ENCODE assay signal across 9 cellular contexts in genomic region chr1:228212415-228212965, GRCh38. TPM values are rescaled to one million over a fixed set of nuclear protein-coding genes. Genes with fewer than 3 reads are reported as not detected.
DNase-seq lines count a peak whose midpoint lies in the region; ATAC-seq and TF ChIP-seq lines count a peak whose summit lies in the region.
"Had no signal": no experiment of that assay in that cellular context is flagged by ENCODE, and none has a peak within 500 bp of the region (broad histone marks: within the 10 kb centered on the region; RNA-seq: fewer than 3 reads in every experiment).

No MANE protein-coding gene starts in this region.

- H3K27ac Mint-ChIP-seq in CD4-positive, alpha-beta T cell: no peak overlapping the region

- H3K4me3 Mint-ChIP-seq in CD4-positive, alpha-beta T cell: peak overlapping the region; percentile 92

- peaks cover 12% of the 10 kb centered on the region for H3K4me1 Mint-ChIP-seq in CD4-positive, alpha-beta T cell (ENCODE audit: low read depth)

- TF ChIP-seq CTCF in CD4-positive, alpha-beta T cell (IDR thresholded peaks at IDR 0.05): no peak
- TF ChIP-seq CTCF in OCI-LY7 (conservative IDR thresholded peaks at IDR 0.05; ENCODE audit: low read length) (no peak), esophagus squamous epithelium (IDR thresholded peaks at IDR 0.05) (no peak), retinal pigment epithelial cell (conservative IDR thresholded peaks at IDR 0.05; ENCODE audit: low read depth, low read length) (no peak)

- H3K27me3 Mint-ChIP-seq in CD4-positive, alpha-beta T cell: no peaks in the 10 kb centered on the region

- H2AFZ ChIP-seq in OCI-LY7 (ENCODE audit: low read length): no peak overlapping the region

- BruUV-seq in OCI-LY7 (replicated peaks; lab: Mats Ljungman, UMichigan): no TSS peak

- H3K36me3 ChIP-seq in OCI-LY7 (ENCODE audit: insufficient read depth, low read length): peaks cover 2% of the 10 kb centered on the region; the same call in 1 of the 2 replicates
- H3K36me3 ChIP-seq in esophagus squamous epithelium: peaks cover 0 to 11% (median 0%) of the 10 kb centered on the region in 3 donors

- TF ChIP-seq POLR2A in esophagus squamous epithelium (IDR thresholded peaks at IDR 0.05): no peak

- no peaks in the 10 kb centered on the region for H4K20me1 ChIP-seq in OCI-LY7 (ENCODE audit: insufficient read depth, low read length)

- H3K27ac ChIP-seq in CD4-positive, alpha-beta T cell (ENCODE audit: low read depth, low read length): no peak overlapping the region
- H3K27ac ChIP-seq in OCI-LY7 (ENCODE audit: low read depth, low read length, poor library complexity, severe bottlenecking) (no peak overlapping the region), esophagus squamous epithelium (peak overlapping the region in 1 of 4 donors; percentile 79)

- peaks cover 13% of the 10 kb centered on the region for H3K36me3 Mint-ChIP-seq in CD4-positive, alpha-beta T cell (ENCODE audit: low read depth)

- peaks cover 4% of the 10 kb centered on the region for H3K4me1 ChIP-seq in OCI-LY7 (ENCODE audit: insufficient read depth, low read length, poor library complexity, severe bottlenecking)
- H3K4me1 ChIP-seq in esophagus squamous epithelium: peaks cover 6 to 46% (median 18%) of the 10 kb centered on the region in 3 donors

- POLR2A ChIA-PET in CD4-positive, alpha-beta T cell (lab: Charles Lee): interaction anchor here (1.7 to 1.9 kb wide), 2 partner anchors 45 to 245 kb away, joined by 4 to 7 read pairs; a partner anchor contains a TSS
- POLR2A ChIA-PET in OCI-LY7 (lab: Charles Lee): interaction anchor here (0.6 kb wide), 1 partner anchor 45 kb away, joined by 3 read pairs; no protein-coding TSS in a partner anchor

- 91% methylated on average over 19 of the region's 66 CpGs; no CpG with 5 or more reads in 1 of the 2 donors for WGBS in esophagus squamous epithelium, 2 donors

- ATAC-seq in CD4-positive, alpha-beta T cell (ENCODE audit: poor library complexity): no peak
- no peak for ATAC-seq in GM19397 (IDR thresholded peaks at IDR 0.05; ENCODE audit: unreplicated experiment)

- H3K4me3 ChIP-seq in OCI-LY7 (ENCODE audit: low read depth, low read length, poor library complexity, severe bottlenecking) (peak overlapping the region; percentile 65), esophagus squamous epithelium (peak overlapping the region in 3 of 4 donors; percentile 62 to 76 (median 62)), retinal pigment epithelial cell (ENCODE audit: low read length) (peak overlapping the region; percentile 63)

- CTCF ChIA-PET in CD4-positive, alpha-beta T cell (lab: Charles Lee): interaction anchor here (2.1 kb wide), 1 partner anchor 47 kb away, joined by 6 read pairs; the partner anchor contains the start of gene IBA57
- CTCF ChIA-PET in OCI-LY7 (lab: Charles Lee; ENCODE audit: unreplicated experiment): no interaction called here

- no peaks in the 10 kb centered on the region for H3K9me2 ChIP-seq in OCI-LY7 (ENCODE audit: insufficient read depth, low read length)

- no peaks in the 10 kb centered on the region for H3K9me3 Mint-ChIP-seq in CD4-positive, alpha-beta T cell

- no peak for DNase-seq in CD4-positive, alpha-beta T cell
- DNase-seq in OCI-LY7 (ENCODE audit: low spot score): no peak
- no peak for DNase-seq in esophagus squamous epithelium (lab: John Stamatoyannopoulos, UW)
- DNase-seq in retinal pigment epithelial cell (ENCODE audit: low read depth): no peak
- DNase-seq in stimulated activated naive CD4-positive, alpha-beta T cell treated with Interleukin-2 at 50 U/mL for 16 hours (lab: John Stamatoyannopoulos, UW): no peak
- DNase-seq in activated CD4-positive, CD25-positive, alpha-beta regulatory T cell treated with anti-CD3 and anti-CD28 coated beads, Interleukin-2, amount 50 U/mL, for 72 hours: no peak
- DNase-seq in cerebellar nuclear complex (lab: John Stamatoyannopoulos, UW): no peak
- DNase-seq: cortex of kidney had no signal

- H3K9me3 ChIP-seq in CD4-positive, alpha-beta T cell (ENCODE audit: control insufficient read depth, low read length): no peaks in the 10 kb centered on the region
- H3K9me3 ChIP-seq in OCI-LY7 (ENCODE audit: low read length) (no peaks in the 10 kb centered on the region), esophagus squamous epithelium (no peaks in the 10 kb centered on the region)

- peak overlapping the region; percentile 72 for H3K4me2 ChIP-seq in OCI-LY7 (ENCODE audit: low read length)

- no peaks in the 10 kb centered on the region for H3K27me3 ChIP-seq in CD4-positive, alpha-beta T cell (ENCODE audit: control insufficient read depth, insufficient read depth, low read length)
- peaks cover 0 to 40% (median 0%) of the 10 kb centered on the region in 4 donors for H3K27me3 ChIP-seq in esophagus squamous epithelium

- H3K79me2 ChIP-seq in OCI-LY7 (ENCODE audit: insufficient read depth, low read depth, low read length): no peaks in the 10 kb centered on the region

- intact Hi-C loops in CD4-positive, alpha-beta T cell (cut with DNase I, micrococcal nuclease): loop anchor here (1.0 to 5.0 kb wide), 5 partner anchors 38 to 274 kb away; partner anchors contain the start of gene RNF187 (in 1 of the 2)
- intact Hi-C loops in OCI-LY7 (cut with micrococcal nuclease; ENCODE audit: unreplicated experiment) (loop anchor here (2.0 to 5.0 kb wide), 3 partner anchors 46 to 305 kb away; a partner anchor contains a TSS), esophagus squamous epithelium (cut with DNase I) (no loop called here)

RNA-seq across cellular contexts. Expression of gene OBSCN, which starts 4.6 kb away (rescaled TPM):
- 10 to 100 TPM; 80.8 to 82.2 TPM for total RNA-seq in CD4-positive, alpha-beta T cell
- total RNA-seq in OCI-LY7 (2014; rRNA removed; shearing (Covaris generic)): 29.5 and 51.1 TPM in 2 replicates
- total RNA-seq in OCI-LY7 (2022) (43.7 and 45.2 TPM in 2 replicates), esophagus squamous epithelium (10 to 100 TPM in 2 of 4 donors, 1 to 10 TPM in 2; 4.0 to 53.2 (median 13.8) TPM)

RNA-seq across cellular contexts. Expression of gene IBA57, which starts 46.9 kb away (rescaled TPM):
- total RNA-seq in CD4-positive, alpha-beta T cell: 10 to 100 TPM; 19.7 to 19.9 TPM
- total RNA-seq in OCI-LY7 (2014; rRNA removed; shearing (Covaris generic)): 3.2 and 9.9 TPM in 2 replicates
- total RNA-seq in OCI-LY7 (2022): 9.1 and 10.8 TPM in 2 replicates
- total RNA-seq in esophagus squamous epithelium: 1 to 10 TPM; 4.8 to 9.1 (median 5.7) TPM
